8 cellular contexts compared by ENCODE assay signal in genomic region chr4:54091637-54092404, GRCh38. TPM values are rescaled to one million over a fixed set of nuclear protein-coding genes. Genes with fewer than 3 reads are reported as not detected.
DNase-seq lines count a peak whose midpoint lies in the region; ATAC-seq and TF ChIP-seq lines count a peak whose summit lies in the region.

No MANE protein-coding gene starts in this region.

- H3K27me3 ChIP-seq in cardiac muscle cell (peaks cover 65% of the 10 kb centered on the region), parathyroid adenoma (ENCODE audit: control insufficient read depth, insufficient read depth, low read length) (peaks cover under 1% of the 10 kb centered on the region), tibial nerve (peaks cover 0 to 53% of the 10 kb centered on the region in 2 donors)

- no peaks in the 10 kb centered on the region for H3K4me1 ChIP-seq in cardiac muscle cell (ENCODE audit: low read depth)
- no peaks in the 10 kb centered on the region for H3K4me1 ChIP-seq in parathyroid adenoma
- peaks cover 0 to 31% (median 11%) of the 10 kb centered on the region in 4 donors for H3K4me1 ChIP-seq in tibial nerve

- H3K27ac Mint-ChIP-seq in activated naive CD4-positive, alpha-beta T cell treated with anti-CD3 and anti-CD28 coated beads, Interleukin-2, amount 50 U/mL, for 72 hours = no peak overlapping the region

- H3K27ac ChIP-seq in cardiac muscle cell (no peak overlapping the region), parathyroid adenoma (no peak overlapping the region), tibial nerve (peak overlapping the region in 1 of 4 donors; percentile 39)

- no peaks in the 10 kb centered on the region for H3K79me2 ChIP-seq in parathyroid adenoma

- in situ Hi-C loops in Caki2 (cut with HindIII; ENCODE audit: low pct_unique_long_range_greater_than_20kb, low sequenced_read_pairs) = no loop called here
- in situ Hi-C loops in KBM-7 (cut with MboI; ENCODE audit: low pct_unique_long_range_greater_than_20kb, low sequenced_read_pairs) = no loop called here
- in situ Hi-C loops in SK-MEL-5 (cut with HindIII; ENCODE audit: low pct_unique_long_range_greater_than_20kb, low sequenced_read_pairs) = no loop called here

- H3K9me3 ChIP-seq in cardiac muscle cell (ENCODE audit: low read depth) (no peaks in the 10 kb centered on the region), parathyroid adenoma (ENCODE audit: control insufficient read depth, low read length) (no peaks in the 10 kb centered on the region), tibial nerve (no peaks in the 10 kb centered on the region)

- H3K4me2 ChIP-seq in parathyroid adenoma (ENCODE audit: low read length) = peak overlapping the region; percentile 90

- peak; percentile 71 for DNase-seq in Caki2 (ENCODE audit: low read depth)
- peak; percentile 63 for DNase-seq in KBM-7
- DNase-seq in SK-MEL-5 (ENCODE audit: low read depth, low spot score) = peak; percentile 40
- DNase-seq in activated naive CD4-positive, alpha-beta T cell treated with anti-CD3 and anti-CD28 coated beads, Interleukin-2, amount 50 U/mL, for 72 hours (ENCODE audit: low spot score in 2 of 2) = peak; percentile 68 to 72
- DNase-seq in cardiac muscle cell (ENCODE audit: low read depth in 1 of 2, low spot score in 1 of 2) = peak; percentile 66 to 77
- peak; percentile 50 to 59 for DNase-seq in tibial nerve (ENCODE audit: low spot score in 2 of 2)

- TF ChIP-seq POLR2A in tibial nerve (IDR thresholded peaks at IDR 0.05) = no peak

- H3K9ac ChIP-seq in parathyroid adenoma = no peak overlapping the region

- TF ChIP-seq CTCF in cardiac muscle cell (IDR thresholded peaks at IDR 0.05; ENCODE audit: low read depth, low read length) = no peak
- no peak for TF ChIP-seq CTCF in parathyroid adenoma (IDR thresholded peaks at IDR 0.05)
- no peak for TF ChIP-seq CTCF in tibial nerve (IDR thresholded peaks at IDR 0.05)

- peak; percentile 68 for ATAC-seq in GM21390 (IDR thresholded peaks at IDR 0.05; ENCODE audit: unreplicated experiment)
- ATAC-seq in activated naive CD4-positive, alpha-beta T cell treated with anti-CD3 and anti-CD28 coated beads, Interleukin-2, amount 50 U/mL, for 72 hours = peak; percentile 89 to 92

- no peaks in the 10 kb centered on the region for H3K9me3 Mint-ChIP-seq in activated naive CD4-positive, alpha-beta T cell treated with anti-CD3 and anti-CD28 coated beads, Interleukin-2, amount 50 U/mL, for 72 hours

- peak in 1 of 2 donors; percentile 51 for TF ChIP-seq EP300 in tibial nerve (IDR thresholded peaks at IDR 0.05)

- H3K36me3 ChIP-seq in cardiac muscle cell = no peaks in the 10 kb centered on the region
- no peaks in the 10 kb centered on the region for H3K36me3 ChIP-seq in parathyroid adenoma (ENCODE audit: control insufficient read depth, insufficient read depth, low read length)
- H3K36me3 ChIP-seq in tibial nerve = no peaks in the 10 kb centered on the region

- H2AFZ ChIP-seq in parathyroid adenoma = peak overlapping the region; percentile 9

- H3K36me3 Mint-ChIP-seq in activated naive CD4-positive, alpha-beta T cell treated with anti-CD3 and anti-CD28 coated beads, Interleukin-2, amount 50 U/mL, for 72 hours = peaks cover 7 to 15% of the 10 kb centered on the region in 2 donors

- WGBS in tibial nerve, 2 donors = 1% methylated on average over 48 of the region's 48 CpGs

- H3K4me3 ChIP-seq in cardiac muscle cell (peak overlapping the region; percentile 39), parathyroid adenoma (ENCODE audit: low read depth, low read length) (peak overlapping the region; percentile 55), tibial nerve (peak overlapping the region; percentile 27 to 54 (median 49))

RNA-seq across cellular contexts. Expression of gene GSX2, which starts 8.1 kb away (rescaled TPM):
- total RNA-seq in Caki2 (2014; rRNA removed; shearing (Covaris generic); ENCODE audit: low replicate concordance) = not detected in 2 replicates
- total RNA-seq in SK-MEL-5 (2014; rRNA removed; shearing (Covaris generic)) = not detected in 2 replicates
- polyA plus RNA-seq in SK-MEL-5 (2015; cell fraction: cytosol; rRNA removed) = not detected in 2 replicates
- not detected in 2 replicates for polyA plus RNA-seq in SK-MEL-5 (2015; cell fraction: nucleus; rRNA removed)
- not detected for total RNA-seq in activated naive CD4-positive, alpha-beta T cell treated with anti-CD3 and anti-CD28 coated beads, Interleukin-2, amount 50 U/mL, for 72 hours
- not detected in 2 replicates for total RNA-seq in cardiac muscle cell
- not detected in 2 replicates for polyA plus RNA-seq in cardiac muscle cell
- total RNA-seq in tibial nerve = 1 to 10 TPM in 2 of 4 donors, not detected in 2; 3.3 to 4.4 TPM

RNA-seq across cellular contexts. Expression of gene CHIC2, which starts 27.4 kb away (rescaled TPM):
- 22.6 and 29.6 TPM in 2 replicates for total RNA-seq in Caki2 (2014; rRNA removed; shearing (Covaris generic); ENCODE audit: low replicate concordance)
- 13.8 and 14.3 TPM in 2 replicates for total RNA-seq in SK-MEL-5 (2014; rRNA removed; shearing (Covaris generic))
- 10.2 and 11.3 TPM in 2 replicates for polyA plus RNA-seq in SK-MEL-5 (2015; cell fraction: cytosol; rRNA removed)
- 2.5 and 3.3 TPM in 2 replicates for polyA plus RNA-seq in SK-MEL-5 (2015; cell fraction: nucleus; rRNA removed)
- total RNA-seq in activated naive CD4-positive, alpha-beta T cell treated with anti-CD3 and anti-CD28 coated beads, Interleukin-2, amount 50 U/mL, for 72 hours = 10 to 100 TPM; 13.3 to 16.3 TPM
- total RNA-seq in cardiac muscle cell (35.4 and 43.9 TPM in 2 replicates), tibial nerve (10 to 100 TPM; 51.1 to 84.6 (median 60.6) TPM)
- 36.5 and 37.6 TPM in 2 replicates for polyA plus RNA-seq in cardiac muscle cell
